In the genomic region with DNA sequence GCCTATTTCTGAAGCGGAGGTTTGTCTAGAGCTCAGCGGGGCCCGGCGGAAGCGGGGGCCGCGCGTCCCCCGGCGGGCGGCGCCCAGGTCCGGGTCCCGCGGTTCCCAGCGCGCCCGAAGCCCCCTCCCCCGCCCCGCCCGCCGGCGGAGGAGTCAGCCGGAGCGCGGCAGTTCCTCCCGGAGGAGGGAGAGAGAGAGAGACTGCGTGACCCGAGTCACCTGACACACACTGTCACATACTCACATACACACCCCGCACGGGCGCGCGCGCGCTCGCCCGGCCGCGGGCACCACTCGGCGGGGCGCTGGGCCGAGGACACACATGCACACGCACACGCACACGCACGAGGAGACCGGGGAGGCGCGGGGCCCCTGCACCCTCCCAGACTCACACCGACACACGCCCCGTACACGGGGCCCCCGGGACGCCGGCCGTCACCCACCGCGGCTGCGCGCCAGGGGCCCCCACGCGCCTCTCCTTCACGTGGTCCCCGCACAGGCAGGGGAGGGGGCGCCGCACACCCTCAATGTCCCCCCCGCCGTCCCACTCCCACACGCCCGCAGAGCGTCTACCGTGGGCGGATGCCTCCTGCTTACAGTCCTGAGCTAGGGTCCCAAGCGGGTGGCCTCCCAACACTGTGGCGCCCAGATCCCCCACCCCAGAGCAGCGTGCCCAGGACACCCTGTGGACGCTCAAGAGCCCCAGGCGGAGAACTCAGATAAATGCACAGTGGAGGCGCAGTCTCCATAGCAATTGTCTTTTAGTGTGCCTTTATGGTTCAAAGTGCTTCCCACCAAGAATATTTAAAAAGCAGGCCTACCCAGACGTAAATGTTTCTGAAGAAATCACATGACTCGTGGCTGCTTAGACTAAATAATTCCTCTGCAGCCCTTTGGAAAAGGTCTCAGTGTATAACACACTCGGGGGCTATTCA, we compare ENCODE assay signal across 8 cellular contexts. TPM values are rescaled to one million over a fixed set of nuclear protein-coding genes. Genes with fewer than 3 reads are reported as not detected.
DNase-seq lines count a peak whose midpoint lies in the region; ATAC-seq and TF ChIP-seq lines count a peak whose summit lies in the region.

A gene with protein sequence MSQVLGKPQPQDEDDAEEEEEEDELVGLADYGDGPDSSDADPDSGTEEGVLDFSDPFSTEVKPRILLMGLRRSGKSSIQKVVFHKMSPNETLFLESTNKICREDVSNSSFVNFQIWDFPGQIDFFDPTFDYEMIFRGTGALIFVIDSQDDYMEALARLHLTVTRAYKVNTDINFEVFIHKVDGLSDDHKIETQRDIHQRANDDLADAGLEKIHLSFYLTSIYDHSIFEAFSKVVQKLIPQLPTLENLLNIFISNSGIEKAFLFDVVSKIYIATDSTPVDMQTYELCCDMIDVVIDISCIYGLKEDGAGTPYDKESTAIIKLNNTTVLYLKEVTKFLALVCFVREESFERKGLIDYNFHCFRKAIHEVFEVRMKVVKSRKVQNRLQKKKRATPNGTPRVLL (minus strand): TSS at position 203 of the 935 bp plus-strand sequence. CDS start 280 bp downstream, outside the sequence.

- peak within 1 kb of the TSS; percentile 83 for H3K4me2 ChIP-seq in OCI-LY1 (ENCODE audit: low read length)

- H3K4me3 ChIP-seq in CD8-positive, alpha-beta T cell (ENCODE audit: low read depth, low read length): peak within 1 kb of the TSS; percentile 72
- H3K4me3 ChIP-seq in OCI-LY1 (ENCODE audit: low read depth, low read length, poor library complexity, severe bottlenecking): peak within 1 kb of the TSS; percentile 69
- H3K4me3 ChIP-seq in fibroblast of villous mesenchyme (ENCODE audit: low read depth, low read length): peak within 1 kb of the TSS; percentile 47
- H3K4me3 ChIP-seq in thoracic aorta: peak within 1 kb of the TSS; percentile 88

- CTCF ChIA-PET in CD8-positive, alpha-beta T cell (lab: Charles Lee): interaction anchor here (1.0 to 2.4 kb wide), 2 partner anchors 36 to 40 kb away, joined by 3 to 7 read pairs; no protein-coding TSS in a partner anchor

- peak within 1 kb of the TSS; percentile 77 for H3K27ac Mint-ChIP-seq in CD8-positive, alpha-beta T cell
- peak within 1 kb of the TSS; percentile 79 for H3K27ac Mint-ChIP-seq in activated T-helper 17 cell treated with anti-CD3 and anti-CD28 coated beads, Interleukin-2, amount 50 U/mL, for 72 hours
- H3K27ac Mint-ChIP-seq in neural crest cell (ENCODE audit: unreplicated experiment): no peak within 1 kb of the TSS

- intact Hi-C loops in CD8-positive, alpha-beta T cell (cut with DNase I, micrococcal nuclease): loop anchor here (1.0 to 10.0 kb wide), 4 partner anchors 40 to 1172 kb away; a partner anchor contains a TSS

- H3K79me2 ChIP-seq in OCI-LY1 (ENCODE audit: insufficient read depth, low read length): no peaks in the 10 kb centered on the region

- H3K9me2 ChIP-seq in OCI-LY1 (ENCODE audit: low read depth, low read length): no peaks in the 10 kb centered on the region

- no peaks in the 10 kb centered on the region for H3K36me3 Mint-ChIP-seq in CD8-positive, alpha-beta T cell
- no peaks in the 10 kb centered on the region for H3K36me3 Mint-ChIP-seq in activated T-helper 17 cell treated with anti-CD3 and anti-CD28 coated beads, Interleukin-2, amount 50 U/mL, for 72 hours (ENCODE audit: low read depth)
- no peaks in the 10 kb centered on the region for H3K36me3 Mint-ChIP-seq in neural crest cell (ENCODE audit: low read depth)

- H3K9me3 ChIP-seq in CD8-positive, alpha-beta T cell (ENCODE audit: low read length): no peaks in the 10 kb centered on the region
- H3K9me3 ChIP-seq in OCI-LY1 (ENCODE audit: low read length): no peaks in the 10 kb centered on the region
- no peaks in the 10 kb centered on the region for H3K9me3 ChIP-seq in thoracic aorta

- H3K4me1 Mint-ChIP-seq in CD8-positive, alpha-beta T cell (ENCODE audit: low read depth): peaks cover 20% of the 10 kb centered on the region
- H3K4me1 Mint-ChIP-seq in activated T-helper 17 cell treated with anti-CD3 and anti-CD28 coated beads, Interleukin-2, amount 50 U/mL, for 72 hours: no peaks in the 10 kb centered on the region
- H3K4me1 Mint-ChIP-seq in neural crest cell: peaks cover 21% of the 10 kb centered on the region

- peak within 1 kb of the TSS; percentile 94 for H3K4me3 Mint-ChIP-seq in CD8-positive, alpha-beta T cell
- H3K4me3 Mint-ChIP-seq in activated T-helper 17 cell treated with anti-CD3 and anti-CD28 coated beads, Interleukin-2, amount 50 U/mL, for 72 hours: peak within 1 kb of the TSS; percentile 90
- H3K4me3 Mint-ChIP-seq in neural crest cell: peak within 1 kb of the TSS; percentile 96

- peak; percentile 73 for ATAC-seq in CD8-positive, alpha-beta T cell
- peak; percentile 80 for ATAC-seq in GM19452 (IDR thresholded peaks at IDR 0.05; ENCODE audit: unreplicated experiment)
- ATAC-seq in HG03565 (IDR thresholded peaks at IDR 0.05; ENCODE audit: unreplicated experiment): peak; percentile 65
- ATAC-seq in activated T-helper 17 cell treated with anti-CD3 and anti-CD28 coated beads, Interleukin-2, amount 50 U/mL, for 72 hours (replicated peaks): peak; percentile 90
- peak; percentile 62 for ATAC-seq in thoracic aorta (ENCODE audit: insufficient number of reproducible peaks, low FRiP score, low read depth)

- H2AFZ ChIP-seq in OCI-LY1 (ENCODE audit: low read length): 0 out of 2 replicates have a peak within 1 kb of the TSS, but pooled peaks have one; percentile 4

- POLR2A ChIA-PET in CD8-positive, alpha-beta T cell (lab: Charles Lee): interaction anchor here (0.6 to 1.0 kb wide), 2 partner anchors 332 to 333 kb away, joined by 5 read pairs; a partner anchor contains a TSS

- H4K20me1 ChIP-seq in OCI-LY1 (ENCODE audit: insufficient read depth, low read length): no peaks in the 10 kb centered on the region

- peaks cover 13% of the 10 kb centered on the region for H3K27me3 Mint-ChIP-seq in CD8-positive, alpha-beta T cell (ENCODE audit: low read depth)
- H3K27me3 Mint-ChIP-seq in activated T-helper 17 cell treated with anti-CD3 and anti-CD28 coated beads, Interleukin-2, amount 50 U/mL, for 72 hours: peaks cover 17% of the 10 kb centered on the region
- peaks cover 43% of the 10 kb centered on the region for H3K27me3 Mint-ChIP-seq in neural crest cell (ENCODE audit: low read depth)

- peak; percentile 11 to 67 (median 48) for DNase-seq in CD8-positive, alpha-beta T cell
- DNase-seq in fibroblast of villous mesenchyme (ENCODE audit: low read depth): peak; percentile 14
- peak; percentile 34 for DNase-seq in neural crest cell (ENCODE audit: low read depth, low spot score)
- peak; percentile 28 for DNase-seq in thoracic aorta (ENCODE audit: low spot score)

- H3K9me3 Mint-ChIP-seq in CD8-positive, alpha-beta T cell: no peaks in the 10 kb centered on the region
- no peaks in the 10 kb centered on the region for H3K9me3 Mint-ChIP-seq in activated T-helper 17 cell treated with anti-CD3 and anti-CD28 coated beads, Interleukin-2, amount 50 U/mL, for 72 hours
- no peaks in the 10 kb centered on the region for H3K9me3 Mint-ChIP-seq in neural crest cell

- H3K27me3 ChIP-seq in CD8-positive, alpha-beta T cell (ENCODE audit: insufficient read depth, low read length): no peaks in the 10 kb centered on the region
- peaks cover 5% of the 10 kb centered on the region for H3K27me3 ChIP-seq in OCI-LY1 (ENCODE audit: insufficient read depth, low read length)
- H3K27me3 ChIP-seq in thoracic aorta (replicated peaks; ENCODE audit: insufficient read depth): no peaks in the 10 kb centered on the region

- peak within 1 kb of the TSS; percentile 29 for H3K27ac ChIP-seq in CD8-positive, alpha-beta T cell (ENCODE audit: low read depth, low read length)
- H3K27ac ChIP-seq in OCI-LY1 (ENCODE audit: low read depth, low read length, poor library complexity, severe bottlenecking) (no peak within 1 kb of the TSS), thoracic aorta (peak within 1 kb of the TSS; percentile 70 to 74)

- peak within 1 kb of the TSS; percentile 54 for H3K9ac ChIP-seq in OCI-LY1 (ENCODE audit: low read length)

- peaks cover 14% of the 10 kb centered on the region for H3K4me1 ChIP-seq in CD8-positive, alpha-beta T cell (ENCODE audit: insufficient read depth, low read length)
- H3K4me1 ChIP-seq in OCI-LY1 (ENCODE audit: insufficient read depth, low read length, severe bottlenecking): peaks cover 24% of the 10 kb centered on the region
- H3K4me1 ChIP-seq in thoracic aorta (ENCODE audit: control insufficient read depth in 1 of 2, low read depth in 2 of 2): peaks cover 7 to 41% of the 10 kb centered on the region in 2 donors

- TF ChIP-seq CTCF in CD8-positive, alpha-beta T cell (IDR thresholded peaks at IDR 0.05): no peak
- TF ChIP-seq CTCF in OCI-LY1 (IDR thresholded peaks at IDR 0.05; ENCODE audit: low read length): 0 out of 2 replicates have a peak, but pooled peaks have one; percentile 8
- TF ChIP-seq CTCF in fibroblast of villous mesenchyme (IDR thresholded peaks at IDR 0.05; ENCODE audit: insufficient read depth, low read depth, low read length): no peak
- TF ChIP-seq CTCF in neural crest cell (conservative IDR thresholded peaks at IDR 0.05): no peak
- TF ChIP-seq CTCF in thoracic aorta (IDR thresholded peaks at IDR 0.05): no peak

- H3F3A ChIP-seq in OCI-LY1 (ENCODE audit: insufficient read depth, low read length): no peaks in the 10 kb centered on the region

- no peaks in the 10 kb centered on the region for H3K36me3 ChIP-seq in CD8-positive, alpha-beta T cell (ENCODE audit: insufficient read depth, low read length)
- H3K36me3 ChIP-seq in OCI-LY1 (ENCODE audit: insufficient read depth, low read length) (no peaks in the 10 kb centered on the region), thoracic aorta (no peaks in the 10 kb centered on the region)

RNA-seq across cellular contexts. Expression of the gene that starts here (rescaled TPM):
- 1 to 10 TPM; 5.6 to 9.3 TPM for total RNA-seq in CD8-positive, alpha-beta T cell
- 10 to 100 TPM in 1 of 2 donors, 1 to 10 TPM in 1; 8.8 to 22.3 TPM for total RNA-seq in activated T-helper 17 cell treated with anti-CD3 and anti-CD28 coated beads, Interleukin-2, amount 50 U/mL, for 72 hours
- total RNA-seq in fibroblast of villous mesenchyme (under 0.01 and 0.64 TPM in 2 replicates), neural crest cell (12.8 and 14.0 TPM in 2 replicates), thoracic aorta (10 to 100 TPM; 11.0 to 25.8 TPM)

Comparison
In these comparisons a context has a peak if more than half of its experiments do, and no peak if none do; other contexts are left out.
1. Peak in DNase-seq and H3K4me3 ChIP-seq in fibroblast of villous mesenchyme; RNA of the gene not detected or under 1 TPM.